8 cellular contexts compared by ENCODE assay signal in the genomic region with DNA sequence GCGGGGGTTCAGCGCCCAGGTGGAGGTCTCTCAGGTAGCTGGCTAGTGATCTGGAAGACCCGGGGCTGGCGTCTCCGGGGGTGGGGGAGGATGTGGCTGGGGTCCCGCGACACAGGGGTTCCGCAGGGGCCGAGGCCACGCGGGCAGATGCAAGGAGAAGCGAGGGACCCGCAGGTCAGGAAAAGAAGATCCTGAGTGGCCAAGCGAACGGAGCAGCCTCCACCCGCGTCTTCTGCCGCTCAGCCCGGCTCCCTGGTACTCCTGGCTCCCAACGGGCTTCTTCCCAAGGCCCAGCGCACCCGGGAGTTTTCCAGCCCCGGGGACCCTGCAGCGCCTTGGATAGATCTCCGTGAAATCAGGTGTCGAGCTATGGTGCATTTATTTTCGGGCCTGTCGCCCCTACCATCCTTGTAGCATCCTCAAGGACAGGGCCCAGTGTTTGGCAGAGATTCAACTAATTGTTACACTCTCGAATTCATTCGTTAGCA. TPM values are rescaled to one million over a fixed set of nuclear protein-coding genes. Genes with fewer than 3 reads are reported as not detected.
DNase-seq lines count a peak whose midpoint lies in the region; ATAC-seq and TF ChIP-seq lines count a peak whose summit lies in the region.

No MANE protein-coding gene starts in this region.

- H3K27ac ChIP-seq in Karpas-422 (ENCODE audit: low read length) = no peak overlapping the region
- peak overlapping the region; percentile 46 to 79 for H3K27ac ChIP-seq in ascending aorta
- peak overlapping the region; percentile 52 to 91 (median 72) for H3K27ac ChIP-seq in stomach

- H3K79me2 ChIP-seq in Karpas-422 (ENCODE audit: low read length) = peaks cover 37% of the 10 kb centered on the region

- TF ChIP-seq POLR2A in stomach (IDR thresholded peaks at IDR 0.05) = no peak

- H3K36me3 ChIP-seq in Karpas-422 (ENCODE audit: insufficient read depth, low read length) (no peaks in the 10 kb centered on the region), ascending aorta (no peaks in the 10 kb centered on the region), stomach (no peaks in the 10 kb centered on the region)

- no peaks in the 10 kb centered on the region for H3K9me3 ChIP-seq in Karpas-422 (ENCODE audit: low read length)
- H3K9me3 ChIP-seq in ascending aorta = no peaks in the 10 kb centered on the region
- no peaks in the 10 kb centered on the region for H3K9me3 ChIP-seq in stomach

- no peaks in the 10 kb centered on the region for H3K27me3 ChIP-seq in Karpas-422 (ENCODE audit: low read length)
- H3K27me3 ChIP-seq in ascending aorta = no peaks in the 10 kb centered on the region
- no peaks in the 10 kb centered on the region for H3K27me3 ChIP-seq in stomach

- peaks cover 24% of the 10 kb centered on the region for H4K20me1 ChIP-seq in Karpas-422 (ENCODE audit: insufficient read depth, low read depth, low read length)

- H3K4me3 ChIP-seq in Karpas-422 (ENCODE audit: low read length) (peak overlapping the region; percentile 67), ascending aorta (peak overlapping the region; percentile 82 to 99), stomach (peak overlapping the region; percentile 73 to 89 (median 87))

- intact Hi-C loops in ascending aorta (cut with DNase I) = loop anchor here (1.0 to 10.0 kb wide), 6 partner anchors 13 to 1838 kb away; a partner anchor contains a TSS
- intact Hi-C loops in stomach (cut with DNase I; ENCODE audit: low total_unique reads) = no loop called here

- no peaks in the 10 kb centered on the region for H3K9me2 ChIP-seq in Karpas-422 (replicated peaks; ENCODE audit: insufficient read depth, low read length)

- peak; percentile 25 for DNase-seq in EL
- no peak for DNase-seq in Karpas-422
- DNase-seq in ascending aorta (ENCODE audit: low spot score in 2 of 2) = no peak
- DNase-seq in kidney tubule cell (ENCODE audit: low spot score) = peak; percentile 23
- peak; percentile 40 for DNase-seq in stomach
- no peak for DNase-seq in amniotic stem cell (lab: John Stamatoyannopoulos, UW)
- no peak for DNase-seq in T-helper 9 cell

- TF ChIP-seq EP300 in stomach (IDR thresholded peaks at IDR 0.05) = no peak

- TF ChIP-seq CTCF in ascending aorta (IDR thresholded peaks at IDR 0.05) (no peak), stomach (IDR thresholded peaks at IDR 0.05) (no peak)

- H3K4me2 ChIP-seq in Karpas-422 (ENCODE audit: low read depth, low read length, poor library complexity, severe bottlenecking) = peak overlapping the region; percentile 70

- H3K9ac ChIP-seq in Karpas-422 (ENCODE audit: low read length) = peak overlapping the region; percentile 70

- peak overlapping the region; percentile 62 for H2AFZ ChIP-seq in Karpas-422 (ENCODE audit: low read length)

- 5 to 9% (median 8%) methylated on average over 15 to 30 of the region's 30 CpGs for WGBS in stomach, 5 donors

- no peak for ATAC-seq in HG03342 (IDR thresholded peaks at IDR 0.05; ENCODE audit: unreplicated experiment)

- H3K4me1 ChIP-seq in Karpas-422 (ENCODE audit: low read length) (peaks cover 37% of the 10 kb centered on the region), ascending aorta (peaks cover 2 to 24% of the 10 kb centered on the region in 2 donors), stomach (peaks cover 17 to 46% (median 39%) of the 10 kb centered on the region in 4 donors)

RNA-seq across cellular contexts. Expression of a gene that starts 0.7 kb away (rescaled TPM):
- 19.5 and 25.3 TPM in 2 replicates for total RNA-seq in Karpas-422 (2014; rRNA removed; shearing (Covaris generic); ENCODE audit: low replicate concordance)
- total RNA-seq in ascending aorta = 42.9 TPM
- total RNA-seq in stomach = 10 to 100 TPM; 35.7 to 84.6 (median 57.2) TPM
- polyA plus RNA-seq in stomach = 10 to 100 TPM in 1 of 3 donors, 1 to 10 TPM in 2; 4.4 to 81.7 (median 4.5) TPM

Comparison
In these comparisons a context has a peak if more than half of its experiments do, and no peak if none do; other contexts are left out.
1. DNase-seq: peak in EL (single experiment), kidney tubule cell (single experiment) and stomach (single experiment); none in Karpas-422 (single experiment), ascending aorta (0 of 2), amniotic stem cell (single experiment) and T-helper 9 cell (single experiment).
2. Peak in every context shown above with its lines, with median percentiles within 50 percentile points of each other: H3K4me3 ChIP-seq.